Comparison of ENCODE assay signal across 1 cellular context in genomic region chr9:121781701-121782464, GRCh38.
TF ChIP-seq lines count a peak whose summit lies in the region.

No MANE protein-coding gene starts in this region.

TF ChIP-seq in SK-N-SH treated with all-trans-retinoic acid at 6 μM for 48 hours, 23 proteins besides CTCF, POLR2A, EP300 and RAD21 (continued from another document):
- TF ChIP-seq BACH2 (CRISPR knock-in tag; IDR thresholded peaks at IDR 0.05; ENCODE audit: borderline replicate concordance): no peak
- no peak for TF ChIP-seq PATZ1 (CRISPR knock-in tag; IDR thresholded peaks at IDR 0.05; ENCODE audit: borderline replicate concordance)
- no peak for TF ChIP-seq ZNF70 (CRISPR knock-in tag; IDR thresholded peaks at IDR 0.05)
- TF ChIP-seq OSR1 (CRISPR knock-in tag; IDR thresholded peaks at IDR 0.05): no peak
TF ChIP-seq in SK-N-SH treated with all-trans-retinoic acid at 6 μM for 48 hours: peak in this region for 0.
